Comparison of ENCODE assay signal across 27 cellular contexts in genomic region chr11:12685229-12685628, GRCh38. TPM values are rescaled to one million over a fixed set of nuclear protein-coding genes. Genes with fewer than 3 reads are reported as not detected.
DNase-seq lines count a peak whose midpoint lies in the region; ATAC-seq, FAIRE-seq and TF ChIP-seq lines count a peak whose summit lies in the region.
"Had no signal": no experiment of that assay in that cellular context is flagged by ENCODE, and none has a peak within 500 bp of the region (broad histone marks: within the 10 kb centered on the region; RNA-seq: fewer than 3 reads in every experiment).

No MANE protein-coding gene starts in this region.

- H3K9ac ChIP-seq in fibroblast of lung (ENCODE audit: insufficient read depth, low read length) = no peak overlapping the region
- H3K9ac ChIP-seq: BLaER1 had no signal

- TF ChIP-seq EP300 in A549 (IDR thresholded peaks at IDR 0.05) = no peak

- H3K27ac Mint-ChIP-seq in progenitor cell of endocrine pancreas = peak overlapping the region; percentile 96
- H3K27ac Mint-ChIP-seq: activated CD4-positive, alpha-beta memory T cell treated with anti-CD3 and anti-CD28 coated beads for 36 hours; effector memory CD8-positive, alpha-beta T cell; memory B cell; stimulated activated effector memory CD8-positive, alpha-beta T cell treated with anti-CD3 and anti-CD28 coated beads, Interleukin-12 subunit alpha, Interleukin-12 subunit beta, amount 100 ng/mL, for 72 hours had no signal

- TF ChIP-seq CTCF in A549 (IDR thresholded peaks at IDR 0.05) (no peak), fibroblast of lung (conservative IDR thresholded peaks at IDR 0.05 in 1 of 2, IDR thresholded peaks at IDR 0.05 in 1 of 2; ENCODE audit: low read depth in 1 of 2, low read length in 2 of 2) (no peak), progenitor cell of endocrine pancreas (IDR thresholded peaks at IDR 0.05; ENCODE audit: unreplicated experiment) (no peak)

- no peaks in the 10 kb centered on the region for H4K20me1 ChIP-seq in fibroblast of lung (ENCODE audit: control insufficient read depth, extremely low read depth, insufficient read depth, low read length)
- H4K20me1 ChIP-seq: BLaER1 had no signal

- H3K4me1 Mint-ChIP-seq in progenitor cell of endocrine pancreas (ENCODE audit: low read depth) = peaks cover 82% of the 10 kb centered on the region
- H3K4me1 Mint-ChIP-seq: memory B cell; stimulated activated effector memory CD8-positive, alpha-beta T cell treated with anti-CD3 and anti-CD28 coated beads, Interleukin-12 subunit alpha, Interleukin-12 subunit beta, amount 100 ng/mL, for 72 hours had no signal

- H3K4me1 ChIP-seq in A549 = peaks cover 99% of the 10 kb centered on the region
- H3K4me1 ChIP-seq in fibroblast of lung (ENCODE audit: control insufficient read depth, extremely low read depth, insufficient read depth, low read length) = peaks cover 52% of the 10 kb centered on the region

- H3K4me3 ChIP-seq in A549 (no peak overlapping the region), fibroblast of lung (replicated peaks in 1 of 4; ENCODE audit: control extremely low read depth in 1 of 4, insufficient read depth in 1 of 4, low read depth in 3 of 4, low read length in 4 of 4) (no peak overlapping the region), MG63 (no peak overlapping the region)
- H3K4me3 ChIP-seq: BLaER1, tibial nerve had no signal

- H2AFZ ChIP-seq in fibroblast of lung (ENCODE audit: low read length) = no peak overlapping the region

- no peak for DNase-seq in A549 (ENCODE audit: low read depth in 1 of 2, low spot score in 1 of 2)
- peak; percentile 66 for DNase-seq in LoVo (ENCODE audit: low spot score)
- DNase-seq in fibroblast of lung (ENCODE audit: low read depth in 2 of 2) = no peak
- no peak for DNase-seq in progenitor cell of endocrine pancreas (ENCODE audit: low spot score, unreplicated experiment)
- DNase-seq in iPS-NIHi7 (ENCODE audit: extremely low spot score) = no peak
- DNase-seq in MV-4-11 (lab: John Stamatoyannopoulos, UW) = no peak
- no peak for DNase-seq in NCI-H226
- DNase-seq in MG63 = no peak
- DNase-seq: activated CD4-positive, alpha-beta memory T cell treated with anti-CD3 and anti-CD28 coated beads for 36 hours; activated naive CD4-positive, alpha-beta T cell; activated T-cell treated with anti-CD3 and anti-CD28 coated beads for 4 hours; cerebellar nuclear complex; effector memory CD8-positive, alpha-beta T cell; Kasumi-1; NCI-H69; SHP77 treated with DMSO at 0.1 percent for 48 hours; T-helper 2 cell had no signal

- CTCF ChIA-PET in A549 (lab: Yijun Ruan, JAX) = interaction anchor here (1.0 kb wide), 1 partner anchor 87 kb away, joined by 3 read pairs; no protein-coding TSS in a partner anchor

- WGBS in A549 (ENCODE audit: missing lambda C conversion rate) = 63% methylated on average over 3 of the region's 3 CpGs

- FAIRE-seq in A549 (lab: Jason Lieb, UNC) = no peak
- FAIRE-seq: A204.1, G401.6, GM19239, H1, HTR-8/SVneo had no signal

- H3K27me3 ChIP-seq in fibroblast of lung (ENCODE audit: control insufficient read depth, insufficient read depth, low read length) (no peaks in the 10 kb centered on the region), MG63 (no peaks in the 10 kb centered on the region)
- H3K27me3 ChIP-seq: tibial nerve had no signal

- ATAC-seq in A549 = no peak
- ATAC-seq: effector memory CD8-positive, alpha-beta T cell; stimulated activated effector memory CD8-positive, alpha-beta T cell treated with anti-CD3 and anti-CD28 coated beads, Interleukin-12 subunit alpha, Interleukin-12 subunit beta, amount 100 ng/mL, for 72 hours had no signal

- H3K27ac ChIP-seq in A549 (peak overlapping the region; percentile 92 to 98), fibroblast of lung (ENCODE audit: insufficient read depth, low read length) (peak overlapping the region; percentile 42)
- H3K27ac ChIP-seq: BLaER1, VCaP had no signal

- H3K79me2 ChIP-seq in fibroblast of lung (ENCODE audit: control insufficient read depth, insufficient read depth, low read length) = peaks cover 99% of the 10 kb centered on the region

- no peak for TF ChIP-seq POLR2A in A549 (IDR thresholded peaks at IDR 0.05; ENCODE audit: low read length)

- POLR2A ChIA-PET in A549 (lab: Yijun Ruan, JAX) = interaction anchor here (0.6 kb wide), 1 partner anchor 22 kb away, joined by 6 read pairs; no protein-coding TSS in a partner anchor

- H3K36me3 ChIP-seq in fibroblast of lung (ENCODE audit: control insufficient read depth, insufficient read depth, low read length) (peaks cover 4% of the 10 kb centered on the region), MG63 (peaks cover 32% of the 10 kb centered on the region)
- H3K36me3 ChIP-seq: BLaER1, tibial nerve had no signal

- H3K27me3 Mint-ChIP-seq in progenitor cell of endocrine pancreas = no peaks in the 10 kb centered on the region

- H3K4me3 Mint-ChIP-seq in progenitor cell of endocrine pancreas (ENCODE audit: low read depth) = no peak overlapping the region
- H3K4me3 Mint-ChIP-seq: activated CD4-positive, alpha-beta memory T cell treated with anti-CD3 and anti-CD28 coated beads for 36 hours; effector memory CD8-positive, alpha-beta T cell; memory B cell; stimulated activated effector memory CD8-positive, alpha-beta T cell treated with anti-CD3 and anti-CD28 coated beads, Interleukin-12 subunit alpha, Interleukin-12 subunit beta, amount 100 ng/mL, for 72 hours had no signal

- H3K9me3 ChIP-seq in A549 (no peaks in the 10 kb centered on the region), fibroblast of lung (ENCODE audit: control insufficient read depth, insufficient read depth, low read depth, low read length) (no peaks in the 10 kb centered on the region), MG63 (no peaks in the 10 kb centered on the region)
- H3K9me3 ChIP-seq: tibial nerve had no signal

- no peak for TF ChIP-seq RAD21 in A549 (conservative IDR thresholded peaks at IDR 0.05 in 1 of 2, IDR thresholded peaks at IDR 0.05 in 1 of 2)

- peak overlapping the region; percentile 90 for H3K4me2 ChIP-seq in A549
- H3K4me2 ChIP-seq in fibroblast of lung (ENCODE audit: extremely low read depth, insufficient read depth, low read length) = peak overlapping the region; percentile 21
- H3K4me2 ChIP-seq: BLaER1 had no signal

- no peaks in the 10 kb centered on the region for H3K9me3 Mint-ChIP-seq in progenitor cell of endocrine pancreas (ENCODE audit: low read depth)
- H3K9me3 Mint-ChIP-seq: activated CD4-positive, alpha-beta memory T cell treated with anti-CD3 and anti-CD28 coated beads for 36 hours; effector memory CD8-positive, alpha-beta T cell; stimulated activated effector memory CD8-positive, alpha-beta T cell treated with anti-CD3 and anti-CD28 coated beads, Interleukin-12 subunit alpha, Interleukin-12 subunit beta, amount 100 ng/mL, for 72 hours had no signal

- no peaks in the 10 kb centered on the region for H3K36me3 Mint-ChIP-seq in progenitor cell of endocrine pancreas (ENCODE audit: insufficient read depth)
- H3K36me3 Mint-ChIP-seq: activated CD4-positive, alpha-beta memory T cell treated with anti-CD3 and anti-CD28 coated beads for 36 hours; stimulated activated effector memory CD8-positive, alpha-beta T cell treated with anti-CD3 and anti-CD28 coated beads, Interleukin-12 subunit alpha, Interleukin-12 subunit beta, amount 100 ng/mL, for 72 hours had no signal

TF ChIP-seq in A549, 52 proteins besides CTCF, POLR2A, EP300 and RAD21:
- TF ChIP-seq FOSB (CRISPR knock-in tag; IDR thresholded peaks at IDR 0.05) = no peak
- TF ChIP-seq RNF2 (IDR thresholded peaks at IDR 0.05; ENCODE audit: borderline replicate concordance, low read depth) = no peak
- TF ChIP-seq HOXB5 (CRISPR knock-in tag; IDR thresholded peaks at IDR 0.05) = no peak
- no peak for TF ChIP-seq ZFP36 (IDR thresholded peaks at IDR 0.05; ENCODE audit: borderline replicate concordance, partially characterized antibody)
- TF ChIP-seq MYC (IDR thresholded peaks at IDR 0.05; ENCODE audit: borderline replicate concordance, low read length) = no peak
- TF ChIP-seq ZC3H11A (IDR thresholded peaks at IDR 0.05) = no peak
- TF ChIP-seq, protein P1, sequence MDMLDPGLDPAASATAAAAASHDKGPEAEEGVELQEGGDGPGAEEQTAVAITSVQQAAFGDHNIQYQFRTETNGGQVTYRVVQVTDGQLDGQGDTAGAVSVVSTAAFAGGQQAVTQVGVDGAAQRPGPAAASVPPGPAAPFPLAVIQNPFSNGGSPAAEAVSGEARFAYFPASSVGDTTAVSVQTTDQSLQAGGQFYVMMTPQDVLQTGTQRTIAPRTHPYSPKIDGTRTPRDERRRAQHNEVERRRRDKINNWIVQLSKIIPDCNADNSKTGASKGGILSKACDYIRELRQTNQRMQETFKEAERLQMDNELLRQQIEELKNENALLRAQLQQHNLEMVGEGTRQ (IDR thresholded peaks at IDR 0.05) = no peak
- no peak for TF ChIP-seq NPAS2 (CRISPR knock-in tag; IDR thresholded peaks at IDR 0.05; ENCODE audit: borderline replicate concordance)
- no peak for TF ChIP-seq FOXS1 (CRISPR knock-in tag; IDR thresholded peaks at IDR 0.05)
- TF ChIP-seq GATA3 (IDR thresholded peaks at IDR 0.05; ENCODE audit: borderline replicate concordance) = no peak
- no peak for TF ChIP-seq CHD2 (IDR thresholded peaks at IDR 0.05; ENCODE audit: low read length, partially characterized antibody)
- no peak for TF ChIP-seq HOXB13 (CRISPR knock-in tag; IDR thresholded peaks at IDR 0.05; ENCODE audit: low read depth)
- no peak for TF ChIP-seq HOXA7 (CRISPR knock-in tag; IDR thresholded peaks at IDR 0.05)
- no peak for TF ChIP-seq ZNF302 (CRISPR knock-in tag; IDR thresholded peaks at IDR 0.05)
- no peak for TF ChIP-seq PHF8 (IDR thresholded peaks at IDR 0.05; ENCODE audit: borderline replicate concordance, low read depth)
- no peak for TF ChIP-seq SREBF2 (IDR thresholded peaks at IDR 0.05)
- TF ChIP-seq EHF (CRISPR knock-in tag; IDR thresholded peaks at IDR 0.05) = no peak

RNA-seq across cellular contexts. Expression of gene TEAD1, which starts 11.0 kb away (rescaled TPM):
- polyA plus RNA-seq in A549 (2011; rRNA removed) (110 and 112 TPM in 2 replicates), A549 (2017; fragmentation: RNase III; extraction: RNeasy Plus Mini Kit Qiagen cat#74134 plus additional on column Dnase treatment) (110 to 116 TPM (median 111 TPM) in 3 replicates), fibroblast of lung (78.9 and 88.6 TPM in 2 replicates)
- polyA plus RNA-seq in A549 (2012; cell fraction: cytosol; rRNA removed) = 29.0 and 41.5 TPM in 2 replicates
- 45.0 and 63.7 TPM in 2 replicates for polyA plus RNA-seq in A549 (2012; cell fraction: nucleus; rRNA removed)
- polyA minus RNA-seq in A549 (2011; rRNA and poly(A)+ RNA removed) = 144 and 157 TPM in 2 replicates
- total RNA-seq in fibroblast of lung (65.0 and 121 TPM in 2 replicates), progenitor cell of endocrine pancreas (92.4 and 95.8 TPM in 2 replicates)
- 58.0 and 90.2 TPM in 2 replicates for polyA plus RNA-seq in fibroblast of lung (2012)
- polyA minus RNA-seq in fibroblast of lung (ENCODE audit: low replicate concordance) = 97.1 and 105 TPM in 2 replicates
- 16.9 and 17.5 TPM in 2 replicates for total RNA-seq in MG63 (2014; rRNA removed; shearing (Covaris generic); ENCODE audit: low replicate concordance)
